ENCODE assay signal across 9 cellular contexts in genomic region chr4:182937268-182938208, GRCh38. TPM values are rescaled to one million over a fixed set of nuclear protein-coding genes. Genes with fewer than 3 reads are reported as not detected.
DNase-seq lines count a peak whose midpoint lies in the region; ATAC-seq and TF ChIP-seq lines count a peak whose summit lies in the region.
"Had no signal": no experiment of that assay in that cellular context is flagged by ENCODE, and none has a peak within 500 bp of the region (broad histone marks: within the 10 kb centered on the region; RNA-seq: fewer than 3 reads in every experiment).

No MANE protein-coding gene starts in this region.

- H2AFZ ChIP-seq in KMS-11 (ENCODE audit: low read depth) (peak overlapping the region; percentile 67), osteoblast (ENCODE audit: low read length) (peak overlapping the region; percentile 98)

- H3K4me2 ChIP-seq in KMS-11 (peak overlapping the region; percentile 38; the same call in 1 of the 2 replicates), osteoblast (ENCODE audit: insufficient read depth, low read length) (peak overlapping the region; percentile 64)

- H3K27ac ChIP-seq in KMS-11: no peak overlapping the region
- no peak overlapping the region for H3K27ac ChIP-seq in osteoblast (ENCODE audit: low read depth, low read length)
- no peak overlapping the region for H3K27ac ChIP-seq in caudate nucleus (ENCODE audit: low read depth, low read length)
- H3K27ac ChIP-seq: heart left ventricle had no signal

- H4K20me1 ChIP-seq in KMS-11 (ENCODE audit: insufficient read depth): no peaks in the 10 kb centered on the region
- H4K20me1 ChIP-seq in osteoblast (ENCODE audit: insufficient read depth, low read length): no peaks in the 10 kb centered on the region

- no peaks in the 10 kb centered on the region for H3K9me3 ChIP-seq in osteoblast (ENCODE audit: low read depth, low read length)
- H3K9me3 ChIP-seq: heart left ventricle had no signal

- TF ChIP-seq CTCF in KMS-11 (conservative IDR thresholded peaks at IDR 0.05; ENCODE audit: low read depth, low read length): no peak
- TF ChIP-seq CTCF in osteoblast (IDR thresholded peaks at IDR 0.05; ENCODE audit: extremely low read depth, low read depth, low read length): no peak

- no peak for DNase-seq in osteoblast (ENCODE audit: insufficient read length, low spot score, missing footprints)
- DNase-seq in GDM1 (lab: John Stamatoyannopoulos, UW): no peak
- DNase-seq in NCI-H345 treated with DMSO at 0.1 percent for 48 hours (lab: John Stamatoyannopoulos, UW; ENCODE audit: unreplicated experiment): no peak
- no peak for DNase-seq in caudate nucleus (lab: John Stamatoyannopoulos, UW)
- no peak for DNase-seq in activated CD4-positive, alpha-beta T cell treated with anti-CD3 and anti-CD28 coated beads, Interleukin-2, amount 50 U/mL, for 4 hours

- H3K27me3 ChIP-seq in KMS-11 (ENCODE audit: insufficient read depth, low read depth) (no peaks in the 10 kb centered on the region), osteoblast (ENCODE audit: insufficient read depth, low read length) (peaks cover 10% of the 10 kb centered on the region)
- H3K27me3 ChIP-seq: heart left ventricle had no signal

- ATAC-seq in GM19455 (IDR thresholded peaks at IDR 0.05; ENCODE audit: unreplicated experiment): peak; percentile 27
- peak; percentile 29 for ATAC-seq in HG02759 (IDR thresholded peaks at IDR 0.05; ENCODE audit: unreplicated experiment)

- H3K79me2 ChIP-seq in KMS-11 (ENCODE audit: insufficient read depth, low read depth) (no peaks in the 10 kb centered on the region), osteoblast (ENCODE audit: insufficient read depth, low read length) (no peaks in the 10 kb centered on the region)

- no peak overlapping the region for H3K9ac ChIP-seq in KMS-11

- no peak overlapping the region for H3K4me3 ChIP-seq in KMS-11 (IDR thresholded peaks at IDR 0.05; ENCODE audit: insufficient read depth, low read depth, low read length)
- peak overlapping the region; percentile 34 for H3K4me3 ChIP-seq in osteoblast (ENCODE audit: insufficient read depth, low read length)
- H3K4me3 ChIP-seq: heart left ventricle had no signal

- H3K4me1 ChIP-seq in KMS-11 (ENCODE audit: low read depth, poor library complexity, severe bottlenecking): peaks cover 3% of the 10 kb centered on the region
- H3K4me1 ChIP-seq in osteoblast (ENCODE audit: insufficient read depth, low read length): peaks cover 2% of the 10 kb centered on the region
- H3K4me1 ChIP-seq: heart left ventricle had no signal

- H3K36me3 ChIP-seq in KMS-11 (ENCODE audit: insufficient read depth): no peaks in the 10 kb centered on the region
- H3K36me3 ChIP-seq in osteoblast (ENCODE audit: insufficient read depth, low read length): no peaks in the 10 kb centered on the region
- H3K36me3 ChIP-seq: heart left ventricle had no signal

RNA-seq across cellular contexts. Expression of gene DCTD, which starts 20.4 kb away (rescaled TPM):
- total RNA-seq in osteoblast: 104 and 110 TPM in 2 replicates
